In the genomic region with DNA sequence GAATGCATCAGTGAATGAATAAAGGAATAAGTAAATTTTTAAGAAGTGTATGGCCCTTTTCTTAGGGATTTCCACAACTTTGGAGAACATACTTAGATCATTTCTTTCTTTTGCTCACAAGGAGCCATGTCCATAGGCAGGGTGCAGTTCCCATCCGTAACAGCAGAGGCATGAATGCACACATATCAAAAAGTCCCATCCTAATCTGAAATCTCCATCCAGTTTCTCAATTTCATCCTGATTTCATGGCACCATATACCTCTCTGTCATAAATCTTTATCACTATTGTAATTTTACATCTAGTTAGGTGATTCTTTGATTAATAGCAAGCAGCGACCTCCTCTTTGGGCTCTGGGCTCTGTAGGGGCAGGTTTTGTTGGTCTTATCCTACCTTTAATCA, we compare ENCODE assay signal across 13 cellular contexts.
DNase-seq lines count a peak whose midpoint lies in the region; ATAC-seq, FAIRE-seq and TF ChIP-seq lines count a peak whose summit lies in the region.
"Had no signal": no experiment of that assay in that cellular context is flagged by ENCODE, and none has a peak within 500 bp of the region (broad histone marks: within the 10 kb centered on the region; RNA-seq: fewer than 3 reads in every experiment).

No MANE protein-coding gene starts in this region.

- no peaks in the 10 kb centered on the region for H3K79me2 ChIP-seq in keratinocyte (ENCODE audit: control insufficient read depth, insufficient read depth, low read length)

- H3K27me3 Mint-ChIP-seq in WTC11 (ENCODE audit: low read depth), result no peaks in the 10 kb centered on the region; the same call in 1 of the 2 replicates

- peak; percentile 41 for TF ChIP-seq CTCF in AG04450 (IDR thresholded peaks at IDR 0.05; ENCODE audit: low read depth, low read length)
- TF ChIP-seq CTCF in GM12874 (IDR thresholded peaks at IDR 0.05; ENCODE audit: insufficient read depth, low read depth, low read length), result peak; percentile 49; the same call in 1 of the 2 replicates
- TF ChIP-seq CTCF in WTC11 (IDR thresholded peaks at IDR 0.05), result 0 out of 2 replicates have a peak, but pooled peaks have one; percentile 37
- TF ChIP-seq CTCF in keratinocyte (optimal IDR thresholded peaks at IDR 0.05 in 1 of 3, IDR thresholded peaks at IDR 0.05 in 1 of 3, conservative IDR thresholded peaks at IDR 0.05 in 1 of 3; ENCODE audit: extremely low read depth in 1 of 3, insufficient read depth in 2 of 3, low read length in 3 of 3), result peak; percentile 53 to 71 (median 69)

- H3K27me3 ChIP-seq in AG04450 (ENCODE audit: control insufficient read depth, insufficient read depth, low read length) (peaks cover 5% of the 10 kb centered on the region), keratinocyte (ENCODE audit: control insufficient read depth, extremely low read depth, insufficient read depth, low read length) (peaks cover 6% of the 10 kb centered on the region)

- no peak overlapping the region for H3K4me2 ChIP-seq in keratinocyte (ENCODE audit: control insufficient read depth, extremely low read depth, insufficient read depth, low read depth, low read length)

- no peak overlapping the region for H3K9ac ChIP-seq in keratinocyte (ENCODE audit: control insufficient read depth, extremely low read depth, insufficient read depth, low read length)

- no peak overlapping the region for H3K4me3 ChIP-seq in AG04450 (ENCODE audit: low read depth, low read length)
- H3K4me3 ChIP-seq in keratinocyte (ENCODE audit: control insufficient read depth in 2 of 3, extremely low read depth in 1 of 3, insufficient read depth in 2 of 3, low read depth in 1 of 3, low read length in 3 of 3), result no peak overlapping the region
- H3K4me3 ChIP-seq: HAP-1, SJSA1 had no signal

- H4K20me1 ChIP-seq in keratinocyte (ENCODE audit: control insufficient read depth, extremely low read depth, insufficient read depth, low read length), result no peaks in the 10 kb centered on the region

- peaks cover 49% of the 10 kb centered on the region for H3K4me1 Mint-ChIP-seq in WTC11

- no peak overlapping the region for H3K4me3 Mint-ChIP-seq in WTC11
- H3K4me3 Mint-ChIP-seq: memory B cell had no signal

- CTCF ChIA-PET in AG04450 (lab: Charles Lee), result no interaction called here
- CTCF ChIA-PET in WTC11 (lab: Charles Lee), result interaction anchor here (1.3 to 3.1 kb wide), 3 partner anchors 10 to 471 kb away, joined by 5 to 29 read pairs (median 6); no protein-coding TSS in a partner anchor

- H3K36me3 Mint-ChIP-seq in WTC11, result no peaks in the 10 kb centered on the region
- H3K36me3 Mint-ChIP-seq: memory B cell had no signal

- no peak for ATAC-seq in WTC11
- no peak for ATAC-seq in HG02763 (IDR thresholded peaks at IDR 0.05; ENCODE audit: unreplicated experiment)

- H3K36me3 ChIP-seq in keratinocyte (ENCODE audit: control insufficient read depth in 2 of 2, extremely low read depth in 1 of 2, insufficient read depth in 2 of 2, low read length in 2 of 2), result no peaks in the 10 kb centered on the region
- H3K36me3 ChIP-seq: HAP-1, SJSA1 had no signal

- no peak for DNase-seq in AG04450 (ENCODE audit: low read depth, low spot score)
- DNase-seq in WTC11 (ENCODE audit: low spot score), result no peak
- DNase-seq in keratinocyte (ENCODE audit: low read depth, low spot score), result no peak
- DNase-seq in epidermal melanocyte (ENCODE audit: insufficient read length, low spot score), result no peak
- DNase-seq in COLO668 (lab: John Stamatoyannopoulos, UW; ENCODE audit: unreplicated experiment), result no peak
- DNase-seq in KBM-7, result no peak
- DNase-seq: activated CD4-positive, alpha-beta T cell treated with anti-CD3 and anti-CD28 coated beads, Interleukin-2, amount 50 U/mL, for 4 hours; NCI-H187 treated with DMSO at 0.1 percent for 48 hours had no signal

- dilution Hi-C loops in keratinocyte (cut with MboI; ENCODE audit: extremely low pct_ligation_motif_present, low sequenced_read_pairs), result no loop called here

- FAIRE-seq in keratinocyte (lab: Jason Lieb, UNC), result peak; percentile 17

- H3K9me1 ChIP-seq in keratinocyte (ENCODE audit: control insufficient read depth, extremely low read depth, insufficient read depth, low read length), result no peaks in the 10 kb centered on the region

- no peaks in the 10 kb centered on the region for H3K9me3 ChIP-seq in AG04450 (ENCODE audit: control insufficient read depth, insufficient read depth, low read length)
- no peaks in the 10 kb centered on the region for H3K9me3 ChIP-seq in keratinocyte (ENCODE audit: control insufficient read depth, low read depth, low read length)
- H3K9me3 ChIP-seq: HAP-1, SJSA1 had no signal

- no peak overlapping the region for H3K27ac Mint-ChIP-seq in WTC11
- H3K27ac Mint-ChIP-seq: memory B cell had no signal

- in situ Hi-C loops in KBM-7 (cut with MboI; ENCODE audit: low pct_unique_long_range_greater_than_20kb, low sequenced_read_pairs), result no loop called here

- H3K27ac ChIP-seq in AG04450 (ENCODE audit: low read depth, low read length) (no peak overlapping the region), keratinocyte (ENCODE audit: control insufficient read depth, insufficient read depth, low read length) (no peak overlapping the region)
- H3K27ac ChIP-seq: SJSA1 had no signal

- H2AFZ ChIP-seq in keratinocyte (ENCODE audit: control insufficient read depth, low read length), result no peak overlapping the region

- POLR2A ChIA-PET in AG04450 (lab: Yijun Ruan, JAX) (no interaction called here), WTC11 (lab: Charles Lee) (no interaction called here)

- H3K9me3 Mint-ChIP-seq in WTC11, result no peaks in the 10 kb centered on the region
- H3K9me3 Mint-ChIP-seq: memory B cell had no signal

- no peaks in the 10 kb centered on the region for H3K4me1 ChIP-seq in keratinocyte (ENCODE audit: control insufficient read depth, extremely low read depth, insufficient read depth, low read length)
- H3K4me1 ChIP-seq: HAP-1, SJSA1 had no signal

TF ChIP-seq in WTC11, 78 proteins besides CTCF, POLR2A, EP300 and RAD21 (continues in another document):
- no peak for TF ChIP-seq NR1H2 (CRISPR knock-in tag; IDR thresholded peaks at IDR 0.05)
- no peak for TF ChIP-seq ZNF396 (CRISPR knock-in tag; IDR thresholded peaks at IDR 0.05; ENCODE audit: borderline replicate concordance)
- no peak for TF ChIP-seq JUN (CRISPR knock-in tag; IDR thresholded peaks at IDR 0.05)
- no peak for TF ChIP-seq ZNF423 (CRISPR knock-in tag; IDR thresholded peaks at IDR 0.05)
- no peak for TF ChIP-seq FOXJ3 (CRISPR knock-in tag; IDR thresholded peaks at IDR 0.05; ENCODE audit: borderline replicate concordance)
- TF ChIP-seq, protein P1, sequence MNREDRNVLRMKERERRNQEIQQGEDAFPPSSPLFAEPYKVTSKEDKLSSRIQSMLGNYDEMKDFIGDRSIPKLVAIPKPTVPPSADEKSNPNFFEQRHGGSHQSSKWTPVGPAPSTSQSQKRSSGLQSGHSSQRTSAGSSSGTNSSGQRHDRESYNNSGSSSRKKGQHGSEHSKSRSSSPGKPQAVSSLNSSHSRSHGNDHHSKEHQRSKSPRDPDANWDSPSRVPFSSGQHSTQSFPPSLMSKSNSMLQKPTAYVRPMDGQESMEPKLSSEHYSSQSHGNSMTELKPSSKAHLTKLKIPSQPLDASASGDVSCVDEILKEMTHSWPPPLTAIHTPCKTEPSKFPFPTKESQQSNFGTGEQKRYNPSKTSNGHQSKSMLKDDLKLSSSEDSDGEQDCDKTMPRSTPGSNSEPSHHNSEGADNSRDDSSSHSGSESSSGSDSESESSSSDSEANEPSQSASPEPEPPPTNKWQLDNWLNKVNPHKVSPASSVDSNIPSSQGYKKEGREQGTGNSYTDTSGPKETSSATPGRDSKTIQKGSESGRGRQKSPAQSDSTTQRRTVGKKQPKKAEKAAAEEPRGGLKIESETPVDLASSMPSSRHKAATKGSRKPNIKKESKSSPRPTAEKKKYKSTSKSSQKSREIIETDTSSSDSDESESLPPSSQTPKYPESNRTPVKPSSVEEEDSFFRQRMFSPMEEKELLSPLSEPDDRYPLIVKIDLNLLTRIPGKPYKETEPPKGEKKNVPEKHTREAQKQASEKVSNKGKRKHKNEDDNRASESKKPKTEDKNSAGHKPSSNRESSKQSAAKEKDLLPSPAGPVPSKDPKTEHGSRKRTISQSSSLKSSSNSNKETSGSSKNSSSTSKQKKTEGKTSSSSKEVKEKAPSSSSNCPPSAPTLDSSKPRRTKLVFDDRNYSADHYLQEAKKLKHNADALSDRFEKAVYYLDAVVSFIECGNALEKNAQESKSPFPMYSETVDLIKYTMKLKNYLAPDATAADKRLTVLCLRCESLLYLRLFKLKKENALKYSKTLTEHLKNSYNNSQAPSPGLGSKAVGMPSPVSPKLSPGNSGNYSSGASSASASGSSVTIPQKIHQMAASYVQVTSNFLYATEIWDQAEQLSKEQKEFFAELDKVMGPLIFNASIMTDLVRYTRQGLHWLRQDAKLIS (CRISPR knock-in tag; IDR thresholded peaks at IDR 0.05; ENCODE audit: borderline replicate concordance), result no peak
- no peak for TF ChIP-seq GABPB1 (CRISPR knock-in tag; IDR thresholded peaks at IDR 0.05)
- TF ChIP-seq, protein P2, sequence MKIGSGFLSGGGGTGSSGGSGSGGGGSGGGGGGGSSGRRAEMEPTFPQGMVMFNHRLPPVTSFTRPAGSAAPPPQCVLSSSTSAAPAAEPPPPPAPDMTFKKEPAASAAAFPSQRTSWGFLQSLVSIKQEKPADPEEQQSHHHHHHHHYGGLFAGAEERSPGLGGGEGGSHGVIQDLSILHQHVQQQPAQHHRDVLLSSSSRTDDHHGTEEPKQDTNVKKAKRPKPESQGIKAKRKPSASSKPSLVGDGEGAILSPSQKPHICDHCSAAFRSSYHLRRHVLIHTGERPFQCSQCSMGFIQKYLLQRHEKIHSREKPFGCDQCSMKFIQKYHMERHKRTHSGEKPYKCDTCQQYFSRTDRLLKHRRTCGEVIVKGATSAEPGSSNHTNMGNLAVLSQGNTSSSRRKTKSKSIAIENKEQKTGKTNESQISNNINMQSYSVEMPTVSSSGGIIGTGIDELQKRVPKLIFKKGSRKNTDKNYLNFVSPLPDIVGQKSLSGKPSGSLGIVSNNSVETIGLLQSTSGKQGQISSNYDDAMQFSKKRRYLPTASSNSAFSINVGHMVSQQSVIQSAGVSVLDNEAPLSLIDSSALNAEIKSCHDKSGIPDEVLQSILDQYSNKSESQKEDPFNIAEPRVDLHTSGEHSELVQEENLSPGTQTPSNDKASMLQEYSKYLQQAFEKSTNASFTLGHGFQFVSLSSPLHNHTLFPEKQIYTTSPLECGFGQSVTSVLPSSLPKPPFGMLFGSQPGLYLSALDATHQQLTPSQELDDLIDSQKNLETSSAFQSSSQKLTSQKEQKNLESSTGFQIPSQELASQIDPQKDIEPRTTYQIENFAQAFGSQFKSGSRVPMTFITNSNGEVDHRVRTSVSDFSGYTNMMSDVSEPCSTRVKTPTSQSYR (CRISPR knock-in tag; IDR thresholded peaks at IDR 0.05), result no peak
- no peak for TF ChIP-seq MXD4 (CRISPR knock-in tag; IDR thresholded peaks at IDR 0.05; ENCODE audit: borderline replicate concordance)
